Comparison of ENCODE assay signal across 1 cellular context in genomic region chr6:663788-664187, GRCh38. TPM values are rescaled to one million over a fixed set of nuclear protein-coding genes. Genes with fewer than 3 reads are reported as not detected.
"Had no signal": no experiment of that assay in that cellular context is flagged by ENCODE, and none has a peak within 500 bp of the region (broad histone marks: within the 10 kb centered on the region; RNA-seq: fewer than 3 reads in every experiment).

No MANE protein-coding gene starts in this region.

RNA-seq across cellular contexts. Expression of gene HUS1B, which starts 6.9 kb away (rescaled TPM):
- total RNA-seq: Right ventricle myocardium superior had no signal
